ENCODE assay signal across 12 cellular contexts in the genomic region with DNA sequence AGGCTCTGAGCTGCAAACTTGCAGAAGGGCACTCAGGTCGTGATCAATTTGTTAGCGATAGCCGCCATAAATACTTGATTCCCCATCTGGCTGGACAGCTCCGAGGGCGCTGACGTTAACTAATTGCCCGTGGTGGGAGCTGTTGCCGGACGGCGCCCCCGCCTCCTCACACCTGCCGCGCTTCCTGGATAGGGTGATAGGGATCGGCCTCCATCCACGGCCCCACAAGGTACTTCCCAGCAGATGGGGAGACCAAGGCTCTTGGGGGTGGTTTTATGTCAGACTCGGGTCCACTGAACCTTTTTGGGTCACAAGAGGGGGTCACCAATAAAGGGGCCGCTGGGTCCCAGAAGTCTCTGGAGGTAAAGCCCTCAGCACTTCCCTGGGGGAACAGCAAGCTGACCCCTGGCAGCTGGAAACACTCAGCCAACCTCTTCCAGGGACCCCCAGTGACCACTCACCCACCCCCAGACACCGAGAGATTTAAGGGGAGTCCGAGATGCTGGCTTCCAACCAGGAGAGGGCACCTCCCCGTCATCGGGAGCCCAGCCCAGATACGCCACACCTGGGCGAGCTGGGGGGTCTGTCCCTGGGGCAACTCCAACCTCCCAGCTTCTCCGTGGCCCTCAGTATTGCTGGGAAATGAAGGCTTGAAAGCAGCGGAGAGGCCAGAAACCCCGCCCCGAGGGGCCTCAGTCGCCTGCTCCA.
A peak's percentile ranks its signal among the peaks of the same experiment; 100 is the strongest.
DNase-seq lines count a peak whose midpoint lies in the region; ATAC-seq and TF ChIP-seq lines count a peak whose summit lies in the region.
"Had no signal": no experiment of that assay in that cellular context is flagged by ENCODE, and none has a peak within 500 bp of the region (broad histone marks: within the 10 kb centered on the region; RNA-seq: fewer than 3 reads in every experiment).

No MANE protein-coding gene starts in this region.

- H3K4me3 Mint-ChIP-seq in natural killer cell treated with Interleukin-12 subunit alpha and Interleukin-12 subunit beta and Interleukin-15 and Interleukin-18, amount 100 ng/mL, for 72 hours, result no peak overlapping the region
- H3K4me3 Mint-ChIP-seq in natural killer cell, result no peak overlapping the region
- H3K4me3 Mint-ChIP-seq: CD4-positive, CD25-positive, alpha-beta regulatory T cell; H9 had no signal

- no peak overlapping the region for H3K27ac Mint-ChIP-seq in natural killer cell treated with Interleukin-12 subunit alpha and Interleukin-12 subunit beta and Interleukin-15 and Interleukin-18, amount 100 ng/mL, for 72 hours
- H3K27ac Mint-ChIP-seq in natural killer cell, result no peak overlapping the region
- H3K27ac Mint-ChIP-seq: CD4-positive, CD25-positive, alpha-beta regulatory T cell; H9 had no signal

- no peaks in the 10 kb centered on the region for H3K36me3 ChIP-seq in left ventricle myocardium inferior
- no peaks in the 10 kb centered on the region for H3K36me3 ChIP-seq in lower lobe of right lung
- H3K36me3 ChIP-seq in aorta (ENCODE audit: control insufficient read depth in 1 of 2, insufficient read depth in 2 of 2, low read length in 1 of 2), result no peaks in the 10 kb centered on the region

- DNase-seq in Right ventricle myocardium inferior (ENCODE audit: missing footprints) (peak; percentile 18), left ventricle myocardium inferior (no peak), natural killer cell (no peak), lower lobe of right lung (peak; percentile 40), aorta (peak; percentile 29 to 58)
- DNase-seq in natural killer cell treated with Interleukin-12 subunit alpha and Interleukin-12 subunit beta and Interleukin-15 and Interleukin-18, amount 100 ng/mL, for 72 hours (ENCODE audit: low spot score), result peak; percentile 31
- DNase-seq in stimulated activated CD4-positive, alpha-beta T cell treated with anti-CD3 and anti-CD28 coated beads, Interleukin-4, amount 100 ng/mL, for 4 hours, result no peak
- DNase-seq: C1 segment of cervical spinal cord; Caco-2; CD4-positive, CD25-positive, alpha-beta regulatory T cell; H9 had no signal

- no peak overlapping the region for H3K4me3 ChIP-seq in left ventricle myocardium inferior
- no peak overlapping the region for H3K4me3 ChIP-seq in lower lobe of right lung
- H3K4me3 ChIP-seq in aorta (ENCODE audit: low read length in 2 of 2), result no peak overlapping the region

- H3K36me3 Mint-ChIP-seq in natural killer cell treated with Interleukin-12 subunit alpha and Interleukin-12 subunit beta and Interleukin-15 and Interleukin-18, amount 100 ng/mL, for 72 hours, result no peaks in the 10 kb centered on the region
- H3K36me3 Mint-ChIP-seq in natural killer cell, result no peaks in the 10 kb centered on the region
- H3K36me3 Mint-ChIP-seq: CD4-positive, CD25-positive, alpha-beta regulatory T cell had no signal

- H3K9me3 Mint-ChIP-seq in natural killer cell treated with Interleukin-12 subunit alpha and Interleukin-12 subunit beta and Interleukin-15 and Interleukin-18, amount 100 ng/mL, for 72 hours, result no peaks in the 10 kb centered on the region
- H3K9me3 Mint-ChIP-seq in natural killer cell, result no peaks in the 10 kb centered on the region
- H3K9me3 Mint-ChIP-seq: CD4-positive, CD25-positive, alpha-beta regulatory T cell had no signal

- TF ChIP-seq CTCF in left ventricle myocardium inferior (IDR thresholded peaks at IDR 0.05; ENCODE audit: borderline replicate concordance) (no peak), natural killer cell (IDR thresholded peaks at IDR 0.05) (no peak), lower lobe of right lung (IDR thresholded peaks at IDR 0.05) (no peak)

- 81 to 83% methylated on average over 28 of the region's 28 CpGs for WGBS in aorta, 2 donors

- intact Hi-C loops in Right ventricle myocardium inferior (cut with DNase I), result no loop called here
- intact Hi-C loops in left ventricle myocardium inferior (cut with micrococcal nuclease), result no loop called here
- intact Hi-C loops in natural killer cell (cut with micrococcal nuclease), result no loop called here
- intact Hi-C loops in lower lobe of right lung (cut with DNase I), result no loop called here
- intact Hi-C loops in aorta (cut with DNase I), result no loop called here

- H3K27me3 Mint-ChIP-seq in natural killer cell treated with Interleukin-12 subunit alpha and Interleukin-12 subunit beta and Interleukin-15 and Interleukin-18, amount 100 ng/mL, for 72 hours, result no peaks in the 10 kb centered on the region
- H3K27me3 Mint-ChIP-seq in natural killer cell (ENCODE audit: low read depth in 2 of 2), result no peaks in the 10 kb centered on the region
- H3K27me3 Mint-ChIP-seq: CD4-positive, CD25-positive, alpha-beta regulatory T cell had no signal

- no peaks in the 10 kb centered on the region for H3K9me3 ChIP-seq in left ventricle myocardium inferior (replicated peaks)
- H3K9me3 ChIP-seq in lower lobe of right lung, result no peaks in the 10 kb centered on the region
- H3K9me3 ChIP-seq in aorta (ENCODE audit: control insufficient read depth, low read length), result no peaks in the 10 kb centered on the region
- H3K9me3 ChIP-seq: Caco-2 had no signal

- peaks cover 0 to 3% of the 10 kb centered on the region in 2 donors for H3K4me1 Mint-ChIP-seq in natural killer cell treated with Interleukin-12 subunit alpha and Interleukin-12 subunit beta and Interleukin-15 and Interleukin-18, amount 100 ng/mL, for 72 hours (ENCODE audit: low read depth in 2 of 2)
- peaks cover 0 to 4% of the 10 kb centered on the region in 2 donors for H3K4me1 Mint-ChIP-seq in natural killer cell
- H3K4me1 Mint-ChIP-seq: H9 had no signal

- H3K27ac ChIP-seq in left ventricle myocardium inferior (replicated peaks) (no peak overlapping the region), lower lobe of right lung (no peak overlapping the region), aorta (ENCODE audit: low read depth in 1 of 2, low read length in 2 of 2) (no peak overlapping the region)

- ATAC-seq in Right ventricle myocardium inferior (no peak), natural killer cell (no peak), lower lobe of right lung (no peak), aorta (ENCODE audit: low FRiP score) (no peak), HG02678 (IDR thresholded peaks at IDR 0.05; ENCODE audit: unreplicated experiment) (no peak)
- no peak for ATAC-seq in natural killer cell treated with Interleukin-12 subunit alpha and Interleukin-12 subunit beta and Interleukin-15 and Interleukin-18, amount 100 ng/mL, for 72 hours

- H3K4me1 ChIP-seq in left ventricle myocardium inferior (no peaks in the 10 kb centered on the region), lower lobe of right lung (no peaks in the 10 kb centered on the region), aorta (ENCODE audit: control insufficient read depth in 1 of 2, insufficient read depth in 2 of 2, low read length in 2 of 2) (no peaks in the 10 kb centered on the region)
- H3K4me1 ChIP-seq: Caco-2 had no signal

- H3K27me3 ChIP-seq in left ventricle myocardium inferior (ENCODE audit: low read depth), result peaks cover 86% of the 10 kb centered on the region
- peaks cover 49% of the 10 kb centered on the region for H3K27me3 ChIP-seq in lower lobe of right lung (ENCODE audit: low read depth)
- no peaks in the 10 kb centered on the region for H3K27me3 ChIP-seq in aorta (ENCODE audit: control insufficient read depth in 1 of 2, insufficient read depth in 2 of 2, low read length in 1 of 2)

Comparison
In these comparisons a context has a peak if more than half of its experiments do, and no peak if none do; other contexts are left out.
1. DNase-seq: peak in Right ventricle myocardium inferior (single experiment), natural killer cell treated with Interleukin-12 subunit alpha and Interleukin-12 subunit beta and Interleukin-15 and Interleukin-18, amount 100 ng/mL, for 72 hours (single experiment), lower lobe of right lung (single experiment) and aorta (2 of 2); none in left ventricle myocardium inferior (single experiment), natural killer cell (single experiment) and stimulated activated CD4-positive, alpha-beta T cell treated with anti-CD3 and anti-CD28 coated beads, Interleukin-4, amount 100 ng/mL, for 4 hours (0 of 2).